In the genomic region with DNA sequence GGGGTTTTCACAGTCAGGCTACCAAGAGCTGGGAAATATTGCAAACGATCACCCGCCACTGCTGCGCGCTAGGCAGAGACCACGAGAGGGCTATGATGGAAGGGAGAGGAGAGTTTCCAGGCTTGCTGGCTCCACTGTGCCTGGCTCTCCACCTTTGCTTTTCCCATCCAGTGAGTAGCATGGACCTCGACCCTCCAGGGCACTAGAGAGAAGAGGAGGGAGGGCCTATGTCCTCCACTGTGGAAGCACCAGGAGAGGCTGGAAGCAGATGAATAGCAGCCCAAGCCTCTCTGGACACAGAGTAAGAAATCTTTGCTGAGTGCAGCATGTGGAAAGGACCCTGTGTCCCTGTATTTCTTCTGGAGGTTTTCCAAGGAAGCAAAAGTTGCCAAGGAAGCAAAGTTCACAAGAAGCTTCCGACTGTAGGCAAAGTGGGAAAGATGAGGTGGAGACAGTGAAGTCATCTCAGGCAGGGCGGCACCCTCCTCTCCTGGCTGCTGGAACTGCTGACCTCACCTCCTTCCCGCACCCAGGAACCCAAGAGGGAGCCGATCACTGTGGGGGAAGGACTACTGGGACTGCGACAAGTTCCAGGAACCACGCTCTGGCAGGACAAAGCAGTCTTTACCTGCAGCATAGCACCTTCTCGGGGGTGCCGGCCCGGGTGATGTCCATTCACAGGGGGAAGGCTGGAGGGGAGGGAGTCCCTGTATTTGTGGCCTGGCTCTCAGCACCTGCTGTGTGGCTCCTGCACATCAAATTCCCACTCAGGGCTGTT, we compare ENCODE assay signal across 9 cellular contexts.
A peak's percentile ranks its signal among the peaks of the same experiment; 100 is the strongest.
DNase-seq lines count a peak whose midpoint lies in the region; TF ChIP-seq lines count a peak whose summit lies in the region.
"Had no signal": no experiment of that assay in that cellular context is flagged by ENCODE, and none has a peak within 500 bp of the region (broad histone marks: within the 10 kb centered on the region; RNA-seq: fewer than 3 reads in every experiment).

No MANE protein-coding gene starts in this region.

- TF ChIP-seq RAD21 in SK-N-SH (IDR thresholded peaks at IDR 0.05; ENCODE audit: low read length): no peak

- H3K4me1 ChIP-seq in SK-N-SH (ENCODE audit: control insufficient read depth in 1 of 2, insufficient read depth in 2 of 2, low read depth in 1 of 2, low read length in 1 of 2) (peaks cover 0 to 5% of the 10 kb centered on the region in 2 experiments; a peak in 2 of 4 replicates), mucosa of stomach (ENCODE audit: control insufficient read depth, insufficient read depth, low read length) (peaks cover 41% of the 10 kb centered on the region)

- H3K36me3 ChIP-seq in SK-N-SH (replicated peaks in 1 of 2; ENCODE audit: control insufficient read depth in 1 of 2, insufficient read depth in 2 of 2, low read length in 1 of 2) (no peaks in the 10 kb centered on the region), mucosa of stomach (ENCODE audit: control insufficient read depth, insufficient read depth, low read length) (no peaks in the 10 kb centered on the region)

- H3K27ac Mint-ChIP-seq in progenitor cell of endocrine pancreas: no peak overlapping the region

- peak overlapping the region in 1 of 2 experiments; percentile 53; a peak in 2 of 4 replicates for H3K27ac ChIP-seq in SK-N-SH (ENCODE audit: low read depth in 2 of 2, low read length in 1 of 2)

- H3K9ac ChIP-seq in SK-N-SH: no peak overlapping the region
- peak overlapping the region; percentile 27 for H3K9ac ChIP-seq in mucosa of stomach (ENCODE audit: low read length)

- DNase-seq in AG20443 (ENCODE audit: low spot score) (peak; percentile 44), SK-N-SH (no peak), fibroblast of mammary gland (ENCODE audit: low read depth) (peak; percentile 89), progenitor cell of endocrine pancreas (ENCODE audit: low spot score, unreplicated experiment) (no peak), NCI-H2107 (lab: John Stamatoyannopoulos, UW) (no peak), NCI-H2029 (lab: John Stamatoyannopoulos, UW) (no peak), occipital lobe (lab: John Stamatoyannopoulos, UW) (no peak)
- DNase-seq: stimulated activated naive CD8-positive, alpha-beta T cell treated with anti-CD3 and anti-CD28 coated beads, Interleukin-15, amount 100 ng/mL, for 72 hours had no signal

- peak overlapping the region; percentile 67; the same call in 1 of the 2 replicates for H2AFZ ChIP-seq in SK-N-SH (ENCODE audit: low read depth)

- CTCF ChIA-PET in SK-N-SH (lab: Yijun Ruan, JAX): interaction anchor here (1.3 kb wide), 1 partner anchor 59 kb away, joined by 4 read pairs; no protein-coding TSS in a partner anchor

- H3K4me2 ChIP-seq in SK-N-SH: no peak overlapping the region

- no peaks in the 10 kb centered on the region for H4K20me1 ChIP-seq in SK-N-SH (ENCODE audit: insufficient read depth)

- H3K4me3 Mint-ChIP-seq in progenitor cell of endocrine pancreas (ENCODE audit: low read depth): no peak overlapping the region
- H3K4me3 Mint-ChIP-seq: stimulated activated naive CD8-positive, alpha-beta T cell treated with anti-CD3 and anti-CD28 coated beads, Interleukin-15, amount 100 ng/mL, for 72 hours had no signal

- 70% methylated on average over 11 of the region's 15 CpGs for WGBS in SK-N-SH (ENCODE audit: low lambda C conversion rate)

- H3K36me3 Mint-ChIP-seq in progenitor cell of endocrine pancreas (ENCODE audit: insufficient read depth): no peaks in the 10 kb centered on the region

- H3K9me3 ChIP-seq in SK-N-SH (no peaks in the 10 kb centered on the region), mucosa of stomach (ENCODE audit: control insufficient read depth, low read length) (no peaks in the 10 kb centered on the region)

- no peak overlapping the region for H3K4me3 ChIP-seq in SK-N-SH (ENCODE audit: low read depth in 2 of 2, low read length in 1 of 2)
- H3K4me3 ChIP-seq in fibroblast of mammary gland (ENCODE audit: control insufficient read depth, low read depth, low read length): no peak overlapping the region
- no peak overlapping the region for H3K4me3 ChIP-seq in mucosa of stomach (ENCODE audit: low read length)

- H3K27me3 ChIP-seq in SK-N-SH (ENCODE audit: insufficient read depth) (no peaks in the 10 kb centered on the region), mucosa of stomach (ENCODE audit: control insufficient read depth, insufficient read depth, low read length) (no peaks in the 10 kb centered on the region)

- H3K9me2 ChIP-seq in SK-N-SH: no peaks in the 10 kb centered on the region

- H3K27me3 Mint-ChIP-seq in progenitor cell of endocrine pancreas: no peaks in the 10 kb centered on the region
- H3K27me3 Mint-ChIP-seq: stimulated activated naive CD8-positive, alpha-beta T cell treated with anti-CD3 and anti-CD28 coated beads, Interleukin-15, amount 100 ng/mL, for 72 hours had no signal

- no peaks in the 10 kb centered on the region for H3K9me3 Mint-ChIP-seq in progenitor cell of endocrine pancreas (ENCODE audit: low read depth)
- H3K9me3 Mint-ChIP-seq: stimulated activated naive CD8-positive, alpha-beta T cell treated with anti-CD3 and anti-CD28 coated beads, Interleukin-15, amount 100 ng/mL, for 72 hours had no signal

- no peaks in the 10 kb centered on the region for H3K4me1 Mint-ChIP-seq in progenitor cell of endocrine pancreas (ENCODE audit: low read depth)
- H3K4me1 Mint-ChIP-seq: stimulated activated naive CD8-positive, alpha-beta T cell treated with anti-CD3 and anti-CD28 coated beads, Interleukin-15, amount 100 ng/mL, for 72 hours had no signal

- no peaks in the 10 kb centered on the region for H3K79me2 ChIP-seq in SK-N-SH (ENCODE audit: insufficient read depth)

- no peak for TF ChIP-seq EP300 in SK-N-SH (IDR thresholded peaks at IDR 0.05; ENCODE audit: borderline replicate concordance in 1 of 2, low read depth in 1 of 2, low read length in 1 of 2)

- POLR2A ChIA-PET in SK-N-SH (lab: Yijun Ruan, JAX): no interaction called here

- H3F3A ChIP-seq in SK-N-SH (replicated peaks; ENCODE audit: insufficient read depth): peaks cover 7% of the 10 kb centered on the region

- TF ChIP-seq CTCF in SK-N-SH (IDR thresholded peaks at IDR 0.05) (no peak), fibroblast of mammary gland (conservative IDR thresholded peaks at IDR 0.05; ENCODE audit: control insufficient read depth, insufficient read depth, low read depth, low read length) (no peak), progenitor cell of endocrine pancreas (IDR thresholded peaks at IDR 0.05; ENCODE audit: unreplicated experiment) (no peak)

TF ChIP-seq in SK-N-SH, 30 proteins besides CTCF, POLR2A, EP300 and RAD21 (continues in another document):
- TF ChIP-seq TEAD4 (IDR thresholded peaks at IDR 0.05; ENCODE audit: borderline replicate concordance, insufficient read depth) (no peak), TCF12 (IDR thresholded peaks at IDR 0.05) (no peak), JUND (IDR thresholded peaks at IDR 0.05) (no peak), RFX5 (IDR thresholded peaks at IDR 0.05; ENCODE audit: low read length) (no peak), FOXJ3 (CRISPR knock-in tag; IDR thresholded peaks at IDR 0.05) (no peak), RXRA (IDR thresholded peaks at IDR 0.05; ENCODE audit: borderline replicate concordance, low read depth) (no peak), NFIC (IDR thresholded peaks at IDR 0.05; ENCODE audit: borderline replicate concordance) (no peak), TAF1 (IDR thresholded peaks at IDR 0.05; ENCODE audit: borderline replicate concordance, low read depth, low read length) (no peak), GABPA (IDR thresholded peaks at IDR 0.05; ENCODE audit: low read depth) (no peak), MXI1 (IDR thresholded peaks at IDR 0.05; ENCODE audit: low read depth, low read length) (no peak), YY1 (IDR thresholded peaks at IDR 0.05; ENCODE audit: low read depth) (no peak), ELF1 (IDR thresholded peaks at IDR 0.05) (no peak), SIN3A (IDR thresholded peaks at IDR 0.05; ENCODE audit: borderline replicate concordance, low read depth, low read length) (no peak), NRF1 (IDR thresholded peaks at IDR 0.05; ENCODE audit: low read depth, low read length) (no peak), FOXM1 (IDR thresholded peaks at IDR 0.05; ENCODE audit: low read depth) (no peak)
- TF ChIP-seq, protein P1, sequence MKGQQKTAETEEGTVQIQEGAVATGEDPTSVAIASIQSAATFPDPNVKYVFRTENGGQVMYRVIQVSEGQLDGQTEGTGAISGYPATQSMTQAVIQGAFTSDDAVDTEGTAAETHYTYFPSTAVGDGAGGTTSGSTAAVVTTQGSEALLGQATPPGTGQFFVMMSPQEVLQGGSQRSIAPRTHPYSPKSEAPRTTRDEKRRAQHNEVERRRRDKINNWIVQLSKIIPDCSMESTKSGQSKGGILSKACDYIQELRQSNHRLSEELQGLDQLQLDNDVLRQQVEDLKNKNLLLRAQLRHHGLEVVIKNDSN (IDR thresholded peaks at IDR 0.05; ENCODE audit: borderline replicate concordance, low read depth): no peak
- TF ChIP-seq, protein P2, sequence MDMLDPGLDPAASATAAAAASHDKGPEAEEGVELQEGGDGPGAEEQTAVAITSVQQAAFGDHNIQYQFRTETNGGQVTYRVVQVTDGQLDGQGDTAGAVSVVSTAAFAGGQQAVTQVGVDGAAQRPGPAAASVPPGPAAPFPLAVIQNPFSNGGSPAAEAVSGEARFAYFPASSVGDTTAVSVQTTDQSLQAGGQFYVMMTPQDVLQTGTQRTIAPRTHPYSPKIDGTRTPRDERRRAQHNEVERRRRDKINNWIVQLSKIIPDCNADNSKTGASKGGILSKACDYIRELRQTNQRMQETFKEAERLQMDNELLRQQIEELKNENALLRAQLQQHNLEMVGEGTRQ (IDR thresholded peaks at IDR 0.05; ENCODE audit: borderline replicate concordance, low read depth, low read length): no peak
- TF ChIP-seq, protein P3, sequence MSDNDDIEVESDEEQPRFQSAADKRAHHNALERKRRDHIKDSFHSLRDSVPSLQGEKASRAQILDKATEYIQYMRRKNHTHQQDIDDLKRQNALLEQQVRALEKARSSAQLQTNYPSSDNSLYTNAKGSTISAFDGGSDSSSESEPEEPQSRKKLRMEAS (IDR thresholded peaks at IDR 0.05; ENCODE audit: low read depth): no peak

Comparison
In these comparisons a context has a peak if more than half of its experiments do, and no peak if none do; other contexts are left out.
1. DNase-seq: peak in AG20443 (single experiment) and fibroblast of mammary gland (single experiment); none in SK-N-SH (single experiment), progenitor cell of endocrine pancreas (single experiment), NCI-H2107 (single experiment), NCI-H2029 (single experiment) and occipital lobe (single experiment).